In the genomic region with DNA sequence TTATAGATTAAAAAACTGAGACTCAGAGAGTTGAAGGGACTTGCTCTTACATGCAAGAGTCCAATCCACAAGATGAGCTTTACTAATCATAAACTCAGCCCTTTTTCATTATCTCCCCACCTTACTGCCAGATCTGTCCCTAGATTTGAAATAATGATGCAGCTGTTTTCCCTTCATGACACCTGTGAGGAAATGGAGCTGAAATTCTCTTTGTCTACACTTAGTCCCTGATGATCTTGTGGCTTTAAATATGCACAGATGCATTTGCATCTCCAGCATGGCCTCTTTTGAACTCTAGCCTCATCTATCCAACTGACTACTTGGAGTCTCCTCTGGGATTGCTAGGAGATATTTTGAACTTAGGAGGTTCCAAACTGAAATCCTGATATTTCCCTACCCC, we compare ENCODE assay signal across 30 cellular contexts.
A peak's percentile ranks its signal among the peaks of the same experiment; 100 is the strongest.
DNase-seq lines count a peak whose midpoint lies in the region; ATAC-seq and TF ChIP-seq lines count a peak whose summit lies in the region.
"Had no signal": no experiment of that assay in that cellular context is flagged by ENCODE, and none has a peak within 500 bp of the region (broad histone marks: within the 10 kb centered on the region; RNA-seq: fewer than 3 reads in every experiment).

No MANE protein-coding gene starts in this region.

- H3K79me2 ChIP-seq in DND-41 (ENCODE audit: insufficient read depth, low read length), result no peaks in the 10 kb centered on the region

- H3K4me1 ChIP-seq in DND-41 (ENCODE audit: insufficient read depth, low read length), result peaks cover 56% of the 10 kb centered on the region
- H3K4me1 ChIP-seq: BE2C, heart left ventricle, Peyer's patch, prostate gland, right lobe of liver had no signal

- intact Hi-C loops in activated naive CD4-positive, alpha-beta T cell treated with anti-CD3 and anti-CD28 coated beads for 36 hours (cut with micrococcal nuclease), result loop anchor here (2.0 to 5.0 kb wide), 3 partner anchors 29 to 69 kb away; no protein-coding TSS in a partner anchor

- peak overlapping the region; percentile 68 for H3K9ac ChIP-seq in DND-41 (ENCODE audit: low read depth, low read length)

- CTCF ChIA-PET in activated naive CD4-positive, alpha-beta T cell treated with anti-CD3 and anti-CD28 coated beads for 36 hours (lab: Charles Lee), result no interaction called here
- CTCF ChIA-PET in T-cell (lab: Charles Lee), result no interaction called here

- H3K4me2 ChIP-seq in DND-41 (ENCODE audit: insufficient read depth, low read length), result peak overlapping the region; percentile 48

- POLR2A ChIA-PET in T-cell (lab: Charles Lee), result no interaction called here
- POLR2A ChIA-PET in naive thymus-derived CD8-positive, alpha-beta T cell (lab: Charles Lee), result interaction anchor here (2.1 to 2.4 kb wide), 2 partner anchors 22 to 70 kb away, joined by 5 to 7 read pairs; no protein-coding TSS in a partner anchor

- TF ChIP-seq CTCF in DND-41 (IDR thresholded peaks at IDR 0.05; ENCODE audit: borderline replicate concordance, extremely low read depth, low read length, poor library complexity, severe bottlenecking), result no peak

- peak overlapping the region; percentile 98 for H3K27ac ChIP-seq in DND-41 (ENCODE audit: low read length)
- H3K27ac ChIP-seq: heart left ventricle, Peyer's patch, prostate gland, right lobe of liver, thoracic aorta had no signal

- no peaks in the 10 kb centered on the region for H3K9me3 ChIP-seq in DND-41 (ENCODE audit: insufficient read depth, low read length, severe bottlenecking)
- H3K9me3 ChIP-seq: BE2C, heart left ventricle, Peyer's patch, prostate gland, right lobe of liver, spleen, thoracic aorta had no signal

- H2AFZ ChIP-seq in DND-41 (ENCODE audit: low read depth, low read length), result peak overlapping the region; percentile 46; the same call in 1 of the 2 replicates

- peak overlapping the region in 1 of 2 experiments; percentile 25; a peak in 1 of 4 replicates for H3K4me3 ChIP-seq in DND-41 (ENCODE audit: low read depth in 1 of 2, low read length in 2 of 2)
- H3K4me3 ChIP-seq: heart left ventricle, Peyer's patch, prostate gland, right lobe of liver, spleen, thoracic aorta had no signal

- H3K27me3 Mint-ChIP-seq in activated naive CD4-positive, alpha-beta T cell treated with anti-CD3 and anti-CD28 coated beads, Interleukin-2, amount 50 U/mL, for 24 hours, result no peaks in the 10 kb centered on the region
- H3K27me3 Mint-ChIP-seq in activated naive CD4-positive, alpha-beta T cell treated with anti-CD3 and anti-CD28 coated beads for 36 hours (ENCODE audit: low read depth), result no peaks in the 10 kb centered on the region
- no peaks in the 10 kb centered on the region for H3K27me3 Mint-ChIP-seq in T-cell
- no peaks in the 10 kb centered on the region for H3K27me3 Mint-ChIP-seq in naive thymus-derived CD8-positive, alpha-beta T cell
- H3K27me3 Mint-ChIP-seq: stimulated activated naive CD8-positive, alpha-beta T cell treated with anti-CD3 and anti-CD28 coated beads, Interleukin-15, amount 100 ng/mL, for 72 hours had no signal

- no peaks in the 10 kb centered on the region for H4K20me1 ChIP-seq in DND-41 (ENCODE audit: insufficient read depth, low read length)

- no peak for DNase-seq in activated naive CD4-positive, alpha-beta T cell treated with anti-CD3 and anti-CD28 coated beads for 36 hours
- DNase-seq in DND-41, result peak; percentile 48
- DNase-seq in T-cell, result no peak
- DNase-seq in naive thymus-derived CD8-positive, alpha-beta T cell, result no peak
- no peak for DNase-seq in inferior parietal cortex (ENCODE audit: extremely low spot score)
- no peak for DNase-seq in NCI-H2029 treated with DMSO at 0.1 percent for 48 hours (lab: John Stamatoyannopoulos, UW)
- DNase-seq: activated gamma-delta T cell treated with Interleukin-2 at 50 U/mL for 16 hours; activated T-cell treated with anti-CD3 and anti-CD28 coated beads, Interleukin-2, amount 50 U/mL, for 1 hour; BE2C; foreskin melanocyte; GDM1; H7; heart left ventricle; KBM-7; kidney; NCI-H1436; NCI-H2081 treated with DMSO at 0.1 percent for 48 hours; NCI-H345; NCI-H748 treated with DMSO at 0.1 percent for 48 hours; nucleus accumbens; Peyer's patch; right lobe of liver; SHP77 treated with DMSO at 0.1 percent for 48 hours; spleen; stimulated activated CD4-positive, alpha-beta T cell treated with anti-CD3 and anti-CD28 coated beads, Interleukin-2, amount 100 ng/mL, for 24 hours; stimulated activated naive CD8-positive, alpha-beta T cell treated with anti-CD3 and anti-CD28 coated beads, Interleukin-15, amount 100 ng/mL, for 72 hours had no signal

- H3K4me1 Mint-ChIP-seq in activated naive CD4-positive, alpha-beta T cell treated with anti-CD3 and anti-CD28 coated beads, Interleukin-2, amount 50 U/mL, for 24 hours, result peaks cover 45% of the 10 kb centered on the region
- H3K4me1 Mint-ChIP-seq in activated naive CD4-positive, alpha-beta T cell treated with anti-CD3 and anti-CD28 coated beads for 36 hours (ENCODE audit: low read depth), result peaks cover 33% of the 10 kb centered on the region
- peaks cover 41 to 51% (median 43%) of the 10 kb centered on the region in 3 donors for H3K4me1 Mint-ChIP-seq in T-cell
- peaks cover 15 to 41% (median 35%) of the 10 kb centered on the region in 4 donors for H3K4me1 Mint-ChIP-seq in naive thymus-derived CD8-positive, alpha-beta T cell
- H3K4me1 Mint-ChIP-seq: mesothelial cell of epicardium had no signal

- no peaks in the 10 kb centered on the region for H3K36me3 ChIP-seq in DND-41 (ENCODE audit: insufficient read depth, low read length)
- H3K36me3 ChIP-seq: BE2C, heart left ventricle, Peyer's patch, prostate gland, right lobe of liver, spleen, thoracic aorta had no signal

- no peak overlapping the region for H3K4me3 Mint-ChIP-seq in activated naive CD4-positive, alpha-beta T cell treated with anti-CD3 and anti-CD28 coated beads, Interleukin-2, amount 50 U/mL, for 24 hours
- no peak overlapping the region for H3K4me3 Mint-ChIP-seq in activated naive CD4-positive, alpha-beta T cell treated with anti-CD3 and anti-CD28 coated beads for 36 hours
- peak overlapping the region in 1 of 3 donors; percentile 10 for H3K4me3 Mint-ChIP-seq in T-cell
- peak overlapping the region in 7 of 10 donors; percentile 13 to 58 (median 39) for H3K4me3 Mint-ChIP-seq in naive thymus-derived CD8-positive, alpha-beta T cell
- H3K4me3 Mint-ChIP-seq: mesothelial cell of epicardium had no signal

- H3K9me3 Mint-ChIP-seq in activated naive CD4-positive, alpha-beta T cell treated with anti-CD3 and anti-CD28 coated beads, Interleukin-2, amount 50 U/mL, for 24 hours, result no peaks in the 10 kb centered on the region
- no peaks in the 10 kb centered on the region for H3K9me3 Mint-ChIP-seq in activated naive CD4-positive, alpha-beta T cell treated with anti-CD3 and anti-CD28 coated beads for 36 hours
- H3K9me3 Mint-ChIP-seq in T-cell, result no peaks in the 10 kb centered on the region
- no peaks in the 10 kb centered on the region for H3K9me3 Mint-ChIP-seq in naive thymus-derived CD8-positive, alpha-beta T cell

- ATAC-seq in DND-41 (ENCODE audit: insufficient read depth, low read depth) (peak; percentile 59), T-cell (replicated peaks in 1 of 4) (no peak)
- ATAC-seq in naive thymus-derived CD8-positive, alpha-beta T cell, result no peak
- ATAC-seq: heart left ventricle, right lobe of liver had no signal

- H3K36me3 Mint-ChIP-seq in activated naive CD4-positive, alpha-beta T cell treated with anti-CD3 and anti-CD28 coated beads, Interleukin-2, amount 50 U/mL, for 24 hours, result no peaks in the 10 kb centered on the region
- no peaks in the 10 kb centered on the region for H3K36me3 Mint-ChIP-seq in activated naive CD4-positive, alpha-beta T cell treated with anti-CD3 and anti-CD28 coated beads for 36 hours (ENCODE audit: low read depth)
- no peaks in the 10 kb centered on the region for H3K36me3 Mint-ChIP-seq in T-cell
- H3K36me3 Mint-ChIP-seq in naive thymus-derived CD8-positive, alpha-beta T cell, result no peaks in the 10 kb centered on the region
- H3K36me3 Mint-ChIP-seq: mesothelial cell of epicardium had no signal

- H3K27ac Mint-ChIP-seq in activated naive CD4-positive, alpha-beta T cell treated with anti-CD3 and anti-CD28 coated beads, Interleukin-2, amount 50 U/mL, for 24 hours, result peak overlapping the region; percentile 53
- H3K27ac Mint-ChIP-seq in activated naive CD4-positive, alpha-beta T cell treated with anti-CD3 and anti-CD28 coated beads for 36 hours, result no peak overlapping the region
- H3K27ac Mint-ChIP-seq in T-cell, result peak overlapping the region; percentile 23 to 79
- H3K27ac Mint-ChIP-seq in naive thymus-derived CD8-positive, alpha-beta T cell, result peak overlapping the region in 7 of 10 donors; percentile 11 to 78 (median 71)
- H3K27ac Mint-ChIP-seq: mesothelial cell of epicardium had no signal

- no peaks in the 10 kb centered on the region for H3K27me3 ChIP-seq in DND-41 (ENCODE audit: insufficient read depth, low read length, poor library complexity)
- H3K27me3 ChIP-seq: BE2C, heart left ventricle, Peyer's patch, right lobe of liver, spleen had no signal

Comparison
In these comparisons a context has a peak if more than half of its experiments do, and no peak if none do; other contexts are left out.
1. H3K4me3 Mint-ChIP-seq: peak in naive thymus-derived CD8-positive, alpha-beta T cell (7 of 10); none in activated naive CD4-positive, alpha-beta T cell treated with anti-CD3 and anti-CD28 coated beads, Interleukin-2, amount 50 U/mL, for 24 hours (single experiment) and activated naive CD4-positive, alpha-beta T cell treated with anti-CD3 and anti-CD28 coated beads for 36 hours (single experiment).